In the genomic region with DNA sequence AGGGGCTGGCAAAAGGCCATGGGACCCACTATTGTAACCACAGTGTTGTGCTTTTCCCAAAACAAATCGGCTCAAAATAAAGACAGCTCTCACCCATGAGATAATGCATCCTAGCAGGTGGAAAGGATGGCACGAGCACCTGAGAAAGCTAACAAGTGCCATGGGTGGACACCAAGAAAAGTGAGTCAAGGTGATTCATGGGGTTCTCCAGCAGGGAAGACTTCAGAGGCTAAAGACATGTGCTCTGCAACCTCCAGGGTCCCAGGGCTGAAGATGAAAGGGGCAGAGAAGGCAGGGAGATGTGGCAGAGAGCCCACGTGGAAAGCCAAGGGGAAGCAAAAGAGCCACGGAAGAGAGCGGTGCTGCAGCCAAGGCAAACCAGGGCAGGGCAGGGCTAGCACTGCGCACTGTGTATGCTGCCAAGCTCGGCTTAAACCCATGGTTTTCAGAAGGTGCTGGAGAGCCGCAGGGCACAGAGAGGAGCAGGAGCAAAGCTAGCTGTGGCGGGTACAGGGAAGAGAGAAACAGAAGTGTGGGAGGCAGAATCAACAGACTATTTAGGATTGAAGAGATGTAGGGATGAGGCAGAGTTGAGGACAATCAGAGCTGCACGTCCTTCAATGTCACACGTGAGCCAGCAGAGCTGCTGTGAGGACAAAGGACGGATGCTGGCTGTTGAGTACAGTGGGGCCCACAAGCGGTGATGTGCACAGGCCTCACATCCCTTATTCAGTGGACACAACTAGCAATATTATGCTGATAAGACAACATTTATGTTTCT, we compare ENCODE assay signal across 14 cellular contexts. TPM values are rescaled to one million over a fixed set of nuclear protein-coding genes. Genes with fewer than 3 reads are reported as not detected.
DNase-seq lines count a peak whose midpoint lies in the region; ATAC-seq and TF ChIP-seq lines count a peak whose summit lies in the region.
"Had no signal": no experiment of that assay in that cellular context is flagged by ENCODE, and none has a peak within 500 bp of the region (broad histone marks: within the 10 kb centered on the region; RNA-seq: fewer than 3 reads in every experiment).

No MANE protein-coding gene starts in this region.

- POLR2A ChIA-PET in HEK293 (lab: Yijun Ruan, JAX) (no interaction called here), Caco-2 (lab: Charles Lee) (no interaction called here)

- no peaks in the 10 kb centered on the region for H3K27me3 ChIP-seq in layer of hippocampus (ENCODE audit: control insufficient read depth, insufficient read depth, low read length)
- H3K27me3 ChIP-seq in Caco-2 (replicated peaks; ENCODE audit: control insufficient read depth, insufficient read depth, low read length), result no peaks in the 10 kb centered on the region

- H3K27ac Mint-ChIP-seq in Caco-2 (ENCODE audit: unreplicated experiment), result no peak overlapping the region
- no peak overlapping the region for H3K27ac Mint-ChIP-seq in stimulated activated naive CD8-positive, alpha-beta T cell treated with anti-CD3 and anti-CD28 coated beads, Interleukin-15, amount 100 ng/mL, for 72 hours
- H3K27ac Mint-ChIP-seq: B cell had no signal

- no peak overlapping the region for H3K4me3 ChIP-seq in HEK293 (ENCODE audit: low read depth, low read length)
- no peak overlapping the region for H3K4me3 ChIP-seq in Caco-2 (ENCODE audit: low read depth, low read length)

- intact Hi-C loops in sciatic nerve (cut with DNase I) (loop anchor here (10.0 kb wide), 1 partner anchor 1565 kb away; no protein-coding TSS in a partner anchor), Caco-2 (cut with micrococcal nuclease; ENCODE audit: unreplicated experiment) (no loop called here)

- DNase-seq in cerebellum (ENCODE audit: low spot score), result peak; percentile 85
- DNase-seq in sciatic nerve (ENCODE audit: low spot score), result no peak
- DNase-seq in DMS53 treated with DMSO at 0.1 percent for 48 hours (lab: John Stamatoyannopoulos, UW; ENCODE audit: unreplicated experiment), result no peak
- DNase-seq in Caco-2, result no peak
- no peak for DNase-seq in stimulated activated naive CD8-positive, alpha-beta T cell treated with anti-CD3 and anti-CD28 coated beads, Interleukin-15, amount 100 ng/mL, for 72 hours
- DNase-seq: DND-41, NCI-H1105, NCI-H524 had no signal

- ATAC-seq in sciatic nerve (peak; percentile 44), GM21360 (IDR thresholded peaks at IDR 0.05; ENCODE audit: unreplicated experiment) (no peak)
- ATAC-seq in stimulated activated naive CD8-positive, alpha-beta T cell treated with anti-CD3 and anti-CD28 coated beads, Interleukin-15, amount 100 ng/mL, for 72 hours, result no peak
- ATAC-seq: Panc1 had no signal

- peaks cover 83% of the 10 kb centered on the region for H3K36me3 Mint-ChIP-seq in Caco-2 (ENCODE audit: insufficient read depth, unreplicated experiment)

- BruUV-seq in Caco-2 (replicated peaks; lab: Mats Ljungman, UMichigan), result no TSS peak

- H3K27ac ChIP-seq in HEK293 (ENCODE audit: extremely low read depth, low read depth, low read length) (no peak overlapping the region), layer of hippocampus (ENCODE audit: low read depth, low read length) (peak overlapping the region; percentile 68)

- CTCF ChIA-PET in HEK293 (lab: Yijun Ruan, JAX), result interaction anchor here (2.1 kb wide), 1 partner anchor 9 kb away, joined by 10 read pairs; no protein-coding TSS in a partner anchor
- CTCF ChIA-PET in Caco-2 (lab: Charles Lee), result no interaction called here

- H3K4me3 Mint-ChIP-seq in Caco-2 (ENCODE audit: unreplicated experiment), result no peak overlapping the region
- no peak overlapping the region for H3K4me3 Mint-ChIP-seq in stimulated activated naive CD8-positive, alpha-beta T cell treated with anti-CD3 and anti-CD28 coated beads, Interleukin-15, amount 100 ng/mL, for 72 hours
- H3K4me3 Mint-ChIP-seq: B cell, neural crest cell had no signal

- no peaks in the 10 kb centered on the region for H3K27me3 Mint-ChIP-seq in Caco-2 (ENCODE audit: insufficient read depth, unreplicated experiment)
- H3K27me3 Mint-ChIP-seq in stimulated activated naive CD8-positive, alpha-beta T cell treated with anti-CD3 and anti-CD28 coated beads, Interleukin-15, amount 100 ng/mL, for 72 hours, result no peaks in the 10 kb centered on the region
- H3K27me3 Mint-ChIP-seq: B cell had no signal

- no peak for TF ChIP-seq CTCF in HEK293 (tag by site-specific recombination; IDR thresholded peaks at IDR 0.05)
- no peak for TF ChIP-seq CTCF in Caco-2 (IDR thresholded peaks at IDR 0.05; ENCODE audit: insufficient read depth in 1 of 2, low read depth in 1 of 2, low read length in 1 of 2, severe bottlenecking in 1 of 2, unreplicated experiment in 1 of 2)

- H3K9me3 ChIP-seq in HEK293 (ENCODE audit: control insufficient read depth, insufficient read depth, low read depth, low read length) (no peaks in the 10 kb centered on the region), Caco-2 (no peaks in the 10 kb centered on the region)

- H3K4me1 ChIP-seq in HEK293 (ENCODE audit: control insufficient read depth, insufficient read depth, low read length), result no peaks in the 10 kb centered on the region
- H3K4me1 ChIP-seq in Caco-2, result peaks cover 18% of the 10 kb centered on the region

- H3K36me3 ChIP-seq in HEK293 (ENCODE audit: control insufficient read depth in 2 of 2, insufficient read depth in 1 of 2, low read length in 2 of 2), result peaks cover 62 to 64% of the 10 kb centered on the region in 2 experiments
- H3K36me3 ChIP-seq in Caco-2 (ENCODE audit: control insufficient read depth, insufficient read depth, low read length), result peaks cover 9% of the 10 kb centered on the region

- H3K4me1 Mint-ChIP-seq in Caco-2 (ENCODE audit: low read depth, unreplicated experiment), result peaks cover 15% of the 10 kb centered on the region
- H3K4me1 Mint-ChIP-seq in stimulated activated naive CD8-positive, alpha-beta T cell treated with anti-CD3 and anti-CD28 coated beads, Interleukin-15, amount 100 ng/mL, for 72 hours, result peaks cover 5% of the 10 kb centered on the region
- H3K4me1 Mint-ChIP-seq: B cell had no signal

- no peaks in the 10 kb centered on the region for H3K9me3 Mint-ChIP-seq in Caco-2 (ENCODE audit: unreplicated experiment)
- H3K9me3 Mint-ChIP-seq in stimulated activated naive CD8-positive, alpha-beta T cell treated with anti-CD3 and anti-CD28 coated beads, Interleukin-15, amount 100 ng/mL, for 72 hours, result no peaks in the 10 kb centered on the region
- H3K9me3 Mint-ChIP-seq: neural crest cell had no signal

TF ChIP-seq in HEK293, 187 proteins besides CTCF, POLR2A, EP300 and RAD21:
- TF ChIP-seq ZFHX2 (tag by site-specific recombination; conservative IDR thresholded peaks at IDR 0.05) (no peak), ZFP69B (tag by site-specific recombination; IDR thresholded peaks at IDR 0.05) (peak; percentile 26; the same call in 1 of the 2 replicates)

RNA-seq across cellular contexts. Expression of a gene that starts 41.8 kb away (rescaled TPM):
- 18.4 TPM for total RNA-seq in cerebellum
- total RNA-seq in sciatic nerve, result 121 TPM
- 80.1 and 92.2 TPM in 2 replicates for total RNA-seq in Caco-2 (2022)
